17 cellular contexts compared by ENCODE assay signal in genomic region chr15:75212200-75212858, GRCh38. TPM values are rescaled to one million over a fixed set of nuclear protein-coding genes. Genes with fewer than 3 reads are reported as not detected.
DNase-seq lines count a peak whose midpoint lies in the region; ATAC-seq, FAIRE-seq and TF ChIP-seq lines count a peak whose summit lies in the region.
"Had no signal": no experiment of that assay in that cellular context is flagged by ENCODE, and none has a peak within 500 bp of the region (broad histone marks: within the 10 kb centered on the region; RNA-seq: fewer than 3 reads in every experiment).

No MANE protein-coding gene starts in this region.

- H3K9me3 ChIP-seq in HEK293 (ENCODE audit: control insufficient read depth, insufficient read depth, low read depth, low read length) (no peaks in the 10 kb centered on the region), aorta (ENCODE audit: control insufficient read depth, low read length) (no peaks in the 10 kb centered on the region)

- H3K4me3 ChIP-seq in HEK293 (ENCODE audit: low read depth, low read length) (no peak overlapping the region), aorta (ENCODE audit: low read length in 2 of 2) (no peak overlapping the region)

- peaks cover 2% of the 10 kb centered on the region for H3K36me3 Mint-ChIP-seq in activated naive CD4-positive, alpha-beta T cell treated with anti-CD3 and anti-CD28 coated beads, Interleukin-2, amount 50 U/mL, for 24 hours
- peaks cover 10% of the 10 kb centered on the region for H3K36me3 Mint-ChIP-seq in activated naive CD4-positive, alpha-beta T cell treated with anti-CD3 and anti-CD28 coated beads for 36 hours (ENCODE audit: low read depth)
- H3K36me3 Mint-ChIP-seq in glutamatergic neuron (ENCODE audit: unreplicated experiment): no peaks in the 10 kb centered on the region

- WGBS in aorta, 2 donors: 79 to 80% methylated on average over 7 of the region's 7 CpGs

- intact Hi-C loops in activated naive CD4-positive, alpha-beta T cell treated with anti-CD3 and anti-CD28 coated beads for 36 hours (cut with micrococcal nuclease): no loop called here
- intact Hi-C loops in aorta (cut with DNase I): no loop called here

- peak overlapping the region; percentile 59 for H3K27ac Mint-ChIP-seq in activated naive CD4-positive, alpha-beta T cell treated with anti-CD3 and anti-CD28 coated beads, Interleukin-2, amount 50 U/mL, for 24 hours
- no peak overlapping the region for H3K27ac Mint-ChIP-seq in activated naive CD4-positive, alpha-beta T cell treated with anti-CD3 and anti-CD28 coated beads for 36 hours
- peak overlapping the region; percentile 70 for H3K27ac Mint-ChIP-seq in glutamatergic neuron (ENCODE audit: unreplicated experiment)

- no peak for DNase-seq in activated naive CD4-positive, alpha-beta T cell treated with anti-CD3 and anti-CD28 coated beads for 36 hours
- DNase-seq in glutamatergic neuron: no peak
- no peak for DNase-seq in urothelium cell line (ENCODE audit: low spot score)
- no peak for DNase-seq in aorta
- DNase-seq: GF-D8, NCI-H1930, NCI-H69, SHP77 had no signal

- peaks cover 21% of the 10 kb centered on the region for H3K4me1 Mint-ChIP-seq in activated naive CD4-positive, alpha-beta T cell treated with anti-CD3 and anti-CD28 coated beads, Interleukin-2, amount 50 U/mL, for 24 hours
- peaks cover 15% of the 10 kb centered on the region for H3K4me1 Mint-ChIP-seq in activated naive CD4-positive, alpha-beta T cell treated with anti-CD3 and anti-CD28 coated beads for 36 hours (ENCODE audit: low read depth)
- H3K4me1 Mint-ChIP-seq in glutamatergic neuron (ENCODE audit: low read depth, unreplicated experiment): peaks cover 10% of the 10 kb centered on the region

- ATAC-seq in aorta (ENCODE audit: low FRiP score) (no peak), GM18858 (IDR thresholded peaks at IDR 0.05; ENCODE audit: unreplicated experiment) (no peak), HG02973 (IDR thresholded peaks at IDR 0.05; ENCODE audit: unreplicated experiment) (no peak)

- no peak overlapping the region for H3K27ac ChIP-seq in HEK293 (ENCODE audit: extremely low read depth, low read depth, low read length)
- no peak overlapping the region for H3K27ac ChIP-seq in aorta (ENCODE audit: low read depth in 1 of 2, low read length in 2 of 2)

- H3K4me1 ChIP-seq in HEK293 (ENCODE audit: control insufficient read depth, insufficient read depth, low read length) (no peaks in the 10 kb centered on the region), aorta (ENCODE audit: control insufficient read depth in 1 of 2, insufficient read depth in 2 of 2, low read length in 2 of 2) (no peaks in the 10 kb centered on the region)

- H3K4me3 Mint-ChIP-seq in activated naive CD4-positive, alpha-beta T cell treated with anti-CD3 and anti-CD28 coated beads, Interleukin-2, amount 50 U/mL, for 24 hours: no peak overlapping the region
- no peak overlapping the region for H3K4me3 Mint-ChIP-seq in activated naive CD4-positive, alpha-beta T cell treated with anti-CD3 and anti-CD28 coated beads for 36 hours
- H3K4me3 Mint-ChIP-seq in glutamatergic neuron (ENCODE audit: unreplicated experiment): no peak overlapping the region

- H3K36me3 ChIP-seq in HEK293 (ENCODE audit: control insufficient read depth in 2 of 2, insufficient read depth in 1 of 2, low read length in 2 of 2): peaks cover 10 to 61% of the 10 kb centered on the region in 2 experiments
- peaks cover 0 to 4% of the 10 kb centered on the region in 2 donors for H3K36me3 ChIP-seq in aorta (ENCODE audit: control insufficient read depth in 1 of 2, insufficient read depth in 2 of 2, low read length in 1 of 2)

- POLR2A ChIA-PET in HEK293 (lab: Yijun Ruan, JAX): interaction anchor here (1.8 to 1.9 kb wide), 2 partner anchors 11 kb away, joined by 6 to 7 read pairs; partner anchors contain the start of gene C15orf39

- FAIRE-seq in urothelium cell line (lab: Jason Lieb, UNC): peak; percentile 17
- FAIRE-seq: H54, RCC 7860 had no signal

- H3K27me3 Mint-ChIP-seq in activated naive CD4-positive, alpha-beta T cell treated with anti-CD3 and anti-CD28 coated beads, Interleukin-2, amount 50 U/mL, for 24 hours: no peaks in the 10 kb centered on the region
- no peaks in the 10 kb centered on the region for H3K27me3 Mint-ChIP-seq in activated naive CD4-positive, alpha-beta T cell treated with anti-CD3 and anti-CD28 coated beads for 36 hours (ENCODE audit: low read depth)
- peaks cover 3% of the 10 kb centered on the region for H3K27me3 Mint-ChIP-seq in glutamatergic neuron (ENCODE audit: unreplicated experiment)

- H3K27me3 ChIP-seq in aorta (ENCODE audit: control insufficient read depth in 1 of 2, insufficient read depth in 2 of 2, low read length in 1 of 2): no peaks in the 10 kb centered on the region

- TF ChIP-seq CTCF in HEK293 (tag by site-specific recombination; IDR thresholded peaks at IDR 0.05): no peak
- no peak for TF ChIP-seq CTCF in glutamatergic neuron (IDR thresholded peaks at IDR 0.05; ENCODE audit: partially characterized antibody, unreplicated experiment)

- no peaks in the 10 kb centered on the region for H3K9me3 Mint-ChIP-seq in activated naive CD4-positive, alpha-beta T cell treated with anti-CD3 and anti-CD28 coated beads, Interleukin-2, amount 50 U/mL, for 24 hours
- no peaks in the 10 kb centered on the region for H3K9me3 Mint-ChIP-seq in activated naive CD4-positive, alpha-beta T cell treated with anti-CD3 and anti-CD28 coated beads for 36 hours
- peaks cover 3% of the 10 kb centered on the region for H3K9me3 Mint-ChIP-seq in glutamatergic neuron (ENCODE audit: unreplicated experiment)

- CTCF ChIA-PET in activated naive CD4-positive, alpha-beta T cell treated with anti-CD3 and anti-CD28 coated beads for 36 hours (lab: Charles Lee): no interaction called here
- CTCF ChIA-PET in HEK293 (lab: Yijun Ruan, JAX): interaction anchor here (0.9 kb wide), 1 partner anchor 183 kb away, joined by 3 read pairs; no protein-coding TSS in a partner anchor

TF ChIP-seq in HEK293, 187 proteins besides CTCF, POLR2A, EP300 and RAD21:
- TF ChIP-seq ZNF311 (tag by site-specific recombination; IDR thresholded peaks at IDR 0.05; ENCODE audit: borderline replicate concordance): no peak
- TF ChIP-seq, protein P1, sequence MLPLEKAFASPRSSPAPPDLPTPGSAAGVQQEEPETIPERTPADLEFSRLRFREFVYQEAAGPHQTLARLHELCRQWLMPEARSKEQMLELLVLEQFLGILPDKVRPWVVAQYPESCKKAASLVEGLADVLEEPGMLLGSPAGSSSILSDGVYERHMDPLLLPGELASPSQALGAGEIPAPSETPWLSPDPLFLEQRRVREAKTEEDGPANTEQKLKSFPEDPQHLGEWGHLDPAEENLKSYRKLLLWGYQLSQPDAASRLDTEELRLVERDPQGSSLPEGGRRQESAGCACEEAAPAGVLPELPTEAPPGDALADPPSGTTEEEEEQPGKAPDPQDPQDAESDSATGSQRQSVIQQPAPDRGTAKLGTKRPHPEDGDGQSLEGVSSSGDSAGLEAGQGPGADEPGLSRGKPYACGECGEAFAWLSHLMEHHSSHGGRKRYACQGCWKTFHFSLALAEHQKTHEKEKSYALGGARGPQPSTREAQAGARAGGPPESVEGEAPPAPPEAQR (tag by site-specific recombination; IDR thresholded peaks at IDR 0.05): no peak
- TF ChIP-seq ZFP69B (tag by site-specific recombination; IDR thresholded peaks at IDR 0.05): peak; percentile 43; the same call in 1 of the 2 replicates

RNA-seq across cellular contexts. Expression of gene C15orf39, which starts 10.6 kb away (rescaled TPM):
- 1 to 10 TPM; 7.4 to 8.7 TPM for total RNA-seq in activated naive CD4-positive, alpha-beta T cell treated with anti-CD3 and anti-CD28 coated beads for 36 hours
- total RNA-seq in glutamatergic neuron (ENCODE audit: unreplicated experiment): 9.0 TPM
- total RNA-seq in aorta: 10 to 100 TPM; 24.6 to 26.8 TPM
- 1 to 10 TPM; 8.1 to 8.6 TPM for polyA plus RNA-seq in aorta

RNA-seq across cellular contexts. Expression of gene GOLGA6C, which starts 45.8 kb away (rescaled TPM):
- total RNA-seq in activated naive CD4-positive, alpha-beta T cell treated with anti-CD3 and anti-CD28 coated beads for 36 hours: under 1 TPM in 1 of 2 experiments, not detected in 1; 0.10 TPM
- total RNA-seq in glutamatergic neuron (ENCODE audit: unreplicated experiment): not detected
- total RNA-seq in aorta: not detected
- polyA plus RNA-seq in aorta: not detected
- total RNA-seq: A172, HT-29 had no signal
- polyA plus RNA-seq: BJ had no signal
